In the genomic region with DNA sequence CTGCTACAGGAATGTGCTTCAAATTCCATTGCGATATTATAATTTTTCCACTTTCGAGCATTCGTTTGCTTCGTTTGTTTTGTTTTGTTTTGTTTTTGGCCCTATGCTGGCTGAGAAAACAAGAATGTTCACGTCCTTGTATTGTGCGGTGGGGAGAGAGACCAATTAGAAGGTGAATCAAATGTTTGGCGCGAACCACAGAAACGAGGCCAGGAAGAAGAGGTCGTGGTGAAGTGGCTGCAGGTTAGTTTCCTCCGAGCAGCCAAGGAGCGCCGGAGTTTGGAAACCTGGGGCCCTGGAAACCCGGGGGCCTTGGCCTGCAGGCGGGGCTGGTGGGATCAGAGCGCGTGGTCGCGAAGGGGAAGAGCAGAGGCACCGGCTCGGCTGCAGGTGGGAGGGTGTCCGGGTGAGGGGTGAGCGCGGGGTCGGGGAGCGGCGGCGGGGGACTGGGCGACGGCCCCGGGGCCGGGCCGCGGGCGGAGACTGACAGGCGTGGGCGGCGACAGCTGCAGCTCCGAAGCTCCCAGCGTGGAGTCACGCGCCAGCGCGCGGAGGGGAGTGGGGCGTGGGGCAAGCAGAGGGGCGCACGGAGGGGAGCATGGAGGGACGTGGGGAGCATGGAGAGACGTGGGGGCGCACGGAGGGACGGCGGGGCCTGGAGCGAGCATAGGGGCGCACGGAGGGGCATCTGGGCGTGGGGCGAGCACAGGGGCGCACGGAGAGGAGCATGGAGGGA, we compare ENCODE assay signal across 11 cellular contexts.
DNase-seq lines count a peak whose midpoint lies in the region; ATAC-seq and TF ChIP-seq lines count a peak whose summit lies in the region.
"Had no signal": no experiment of that assay in that cellular context is flagged by ENCODE, and none has a peak within 500 bp of the region (broad histone marks: within the 10 kb centered on the region; RNA-seq: fewer than 3 reads in every experiment).

No MANE protein-coding gene starts in this region.

- no peak overlapping the region for H4K91ac ChIP-seq in neuronal stem cell (ENCODE audit: low read depth, low read length, poor library complexity)

- no peak overlapping the region for H2BK5ac ChIP-seq in neuronal stem cell (ENCODE audit: low read length)

- H3K27me3 ChIP-seq in right cardiac atrium (ENCODE audit: control insufficient read depth, insufficient read depth) (no peaks in the 10 kb centered on the region), neuronal stem cell (ENCODE audit: control insufficient read depth in 3 of 3, insufficient read depth in 3 of 3, low read depth in 1 of 3, low read length in 3 of 3) (peaks cover 0 to 22% (median 0%) of the 10 kb centered on the region in 3 experiments), upper lobe of right lung (no peaks in the 10 kb centered on the region), PC-9 (ENCODE audit: insufficient read depth, low read depth) (peaks cover 83% of the 10 kb centered on the region)

- no peak overlapping the region for H2AFZ ChIP-seq in neuronal stem cell (ENCODE audit: low read length)
- H2AFZ ChIP-seq in PC-9 = no peak overlapping the region

- no peaks in the 10 kb centered on the region for H4K20me1 ChIP-seq in PC-9 (ENCODE audit: insufficient read depth)

- no peak overlapping the region for H3K4ac ChIP-seq in neuronal stem cell (ENCODE audit: low read length)

- no peaks in the 10 kb centered on the region for H3K79me2 ChIP-seq in PC-9 (ENCODE audit: low read depth)

- H2BK15ac ChIP-seq in neuronal stem cell (ENCODE audit: low read length) = no peak overlapping the region

- H3K36me3 ChIP-seq in neuronal stem cell (replicated peaks in 1 of 2; ENCODE audit: control insufficient read depth in 2 of 2, insufficient read depth in 2 of 2, low read length in 2 of 2) (no peaks in the 10 kb centered on the region), upper lobe of right lung (no peaks in the 10 kb centered on the region), PC-9 (ENCODE audit: low read depth) (no peaks in the 10 kb centered on the region)

- TF ChIP-seq CTCF in choroid plexus epithelial cell (conservative IDR thresholded peaks at IDR 0.05; ENCODE audit: low read depth, low read length) = no peak
- TF ChIP-seq CTCF in upper lobe of right lung (IDR thresholded peaks at IDR 0.05) = no peak
- no peak for TF ChIP-seq CTCF in PC-9 (conservative IDR thresholded peaks at IDR 0.05)
- no peak for TF ChIP-seq CTCF in GM13977 (IDR thresholded peaks at IDR 0.05; ENCODE audit: extremely low read depth, insufficient read depth, missing control alignments)

- H3K9me3 ChIP-seq in right cardiac atrium (ENCODE audit: control insufficient read depth, low read length) (peaks cover 2% of the 10 kb centered on the region), neuronal stem cell (replicated peaks in 1 of 2; ENCODE audit: control insufficient read depth in 2 of 2, insufficient read depth in 1 of 2, low read depth in 1 of 2, low read length in 2 of 2) (peaks cover 2 to 9% of the 10 kb centered on the region in 2 donors), upper lobe of right lung (no peaks in the 10 kb centered on the region), PC-9 (ENCODE audit: insufficient read depth, low read depth) (no peaks in the 10 kb centered on the region)

- no peak overlapping the region for H3K27ac Mint-ChIP-seq in effector memory CD8-positive, alpha-beta T cell

- ATAC-seq in right cardiac atrium (peak; percentile 40 to 62), upper lobe of right lung (peak; percentile 45)
- ATAC-seq in effector memory CD8-positive, alpha-beta T cell (replicated peaks) = no peak
- ATAC-seq: Panc1 had no signal

- H3F3A ChIP-seq in PC-9 (ENCODE audit: insufficient read depth, low read depth) = no peaks in the 10 kb centered on the region

- H3K4me2 ChIP-seq in neuronal stem cell (ENCODE audit: insufficient read depth, low read length, poor library complexity, severe bottlenecking) (peak overlapping the region; percentile 89), PC-9 (no peak overlapping the region)

- peaks cover 8 to 52% of the 10 kb centered on the region in 2 donors for H3K27me3 Mint-ChIP-seq in effector memory CD8-positive, alpha-beta T cell

- H3K79me1 ChIP-seq in neuronal stem cell (ENCODE audit: low read depth, low read length) = no peaks in the 10 kb centered on the region

- no TSS peak for BruUV-seq in PC-9 (replicated peaks; lab: Mats Ljungman, UMichigan)

- peak overlapping the region; percentile 33 for H2AK5ac ChIP-seq in neuronal stem cell (ENCODE audit: low read depth, low read length)

- peaks cover 2% of the 10 kb centered on the region for H3K36me3 Mint-ChIP-seq in effector memory CD8-positive, alpha-beta T cell (ENCODE audit: insufficient read depth)

- peak overlapping the region; percentile 91 for H3K9ac ChIP-seq in neuronal stem cell (ENCODE audit: low read depth, low read length, poor library complexity)

- H3K4me1 Mint-ChIP-seq in effector memory CD8-positive, alpha-beta T cell (ENCODE audit: low read depth in 2 of 2) = peaks cover 0 to 4% of the 10 kb centered on the region in 2 donors

- intact Hi-C loops in right cardiac atrium (cut with DNase I) (no loop called here), upper lobe of right lung (cut with DNase I) (no loop called here), PC-9 (cut with micrococcal nuclease; ENCODE audit: unreplicated experiment) (no loop called here)

- H3K9me3 Mint-ChIP-seq in effector memory CD8-positive, alpha-beta T cell = peaks cover 6 to 8% of the 10 kb centered on the region in 2 donors

- peak overlapping the region in 1 of 2 donors; percentile 26 for H3K4me3 Mint-ChIP-seq in effector memory CD8-positive, alpha-beta T cell

- CTCF ChIA-PET in PC-9 (lab: Charles Lee) = no interaction called here

- H2BK120ac ChIP-seq in neuronal stem cell (ENCODE audit: low read depth, low read length) = no peak overlapping the region

- H3K18ac ChIP-seq in neuronal stem cell (ENCODE audit: low read length) = peak overlapping the region; percentile 88

- H4K8ac ChIP-seq in neuronal stem cell (ENCODE audit: low read depth, low read length) = no peak overlapping the region

- no peak overlapping the region for H2BK12ac ChIP-seq in neuronal stem cell (ENCODE audit: low read length)

- DNase-seq in choroid plexus epithelial cell (ENCODE audit: low read depth) (peak; percentile 50), right cardiac atrium (peak in 2 of 3 donors; percentile 59 to 65), neuronal stem cell (ENCODE audit: low spot score) (no peak), upper lobe of right lung (no peak), PC-9 (no peak), GM13977 (ENCODE audit: low spot score) (no peak)
- DNase-seq in effector memory CD8-positive, alpha-beta T cell = no peak
- DNase-seq: activated effector memory CD4-positive, alpha-beta T cell treated with anti-CD3 and anti-CD28 coated beads, Interleukin-2, amount 50 U/mL, for 16 hours; DMS53; NCI-H1694 treated with DMSO at 0.1 percent for 48 hours had no signal

- H3K4me3 ChIP-seq in choroid plexus epithelial cell (ENCODE audit: low read depth, low read length) = peak overlapping the region; percentile 51
- H3K4me3 ChIP-seq in right cardiac atrium (ENCODE audit: low read length) = peak overlapping the region; percentile 46
- peak overlapping the region in 1 of 2 donors; percentile 74 for H3K4me3 ChIP-seq in neuronal stem cell (ENCODE audit: low read length in 2 of 2)
- H3K4me3 ChIP-seq in upper lobe of right lung = peak overlapping the region; percentile 16
- H3K4me3 ChIP-seq in PC-9 = no peak overlapping the region

- H3K4me1 ChIP-seq in right cardiac atrium (ENCODE audit: control insufficient read depth, insufficient read depth, low read length) (peaks cover 2% of the 10 kb centered on the region), neuronal stem cell (ENCODE audit: control insufficient read depth in 2 of 2, insufficient read depth in 1 of 2, low read depth in 1 of 2, low read length in 2 of 2) (peaks cover 0 to 6% of the 10 kb centered on the region in 2 donors), upper lobe of right lung (no peaks in the 10 kb centered on the region), PC-9 (replicated peaks; ENCODE audit: insufficient read depth) (no peaks in the 10 kb centered on the region)

- H3K9me2 ChIP-seq in PC-9 (ENCODE audit: insufficient read depth) = no peaks in the 10 kb centered on the region

- in situ Hi-C loops in GM13977 (cut with MboI; ENCODE audit: low pct_unique_long_range_greater_than_20kb, low sequenced_read_pairs, unreplicated experiment) = no loop called here

- H3K27ac ChIP-seq in right cardiac atrium (ENCODE audit: low read length) = no peak overlapping the region
- H3K27ac ChIP-seq in neuronal stem cell (replicated peaks; ENCODE audit: low read length) = no peak overlapping the region
- H3K27ac ChIP-seq in upper lobe of right lung = no peak overlapping the region
- no peak overlapping the region for H3K27ac ChIP-seq in PC-9

- WGBS in right cardiac atrium = 7% methylated on average over 61 of the region's 61 CpGs
- no CpG with 5 or more reads among the region's 61 CpGs for WGBS in neuronal stem cell (ENCODE audit: extremely low coverage in 2 of 2, insufficient read length in 2 of 2, insufficient replicate concordance in 1 of 2), 2 donors

- peak overlapping the region; percentile 42 for H3K14ac ChIP-seq in neuronal stem cell (ENCODE audit: low read length)

- H3K23ac ChIP-seq in neuronal stem cell (ENCODE audit: low read depth, low read length, poor library complexity) = peak overlapping the region; percentile 29

- POLR2A ChIA-PET in PC-9 (lab: Charles Lee; ENCODE audit: unreplicated experiment) = no interaction called here

Comparison
In these comparisons a context has a peak if more than half of its experiments do, and no peak if none do; other contexts are left out.
1. DNase-seq: peak in choroid plexus epithelial cell (single experiment) and right cardiac atrium (2 of 3); none in neuronal stem cell (single experiment), upper lobe of right lung (single experiment), effector memory CD8-positive, alpha-beta T cell (0 of 3), PC-9 (0 of 2) and GM13977 (single experiment).